ENCODE assay signal across 18 cellular contexts in the genomic region with DNA sequence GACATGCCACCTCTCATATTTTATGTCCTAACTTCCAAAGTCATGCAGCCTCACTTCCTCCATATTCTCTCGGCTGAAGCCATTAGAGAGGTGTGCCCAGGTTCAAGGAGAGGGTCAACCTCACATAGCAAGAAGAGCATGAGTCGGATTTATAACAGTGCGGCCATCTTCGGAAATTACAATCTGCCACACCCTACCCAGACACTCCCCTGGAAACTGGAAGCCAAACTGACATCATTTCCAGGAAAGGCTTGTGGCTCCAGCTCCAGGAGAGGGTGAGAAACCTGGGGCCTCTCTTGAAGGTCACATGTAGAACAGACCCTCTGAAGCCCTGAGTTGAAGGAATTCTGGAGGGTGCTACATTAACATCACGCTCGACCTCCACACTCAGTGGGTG.
"Had no signal": no experiment of that assay in that cellular context is flagged by ENCODE, and none has a peak within 500 bp of the region (broad histone marks: within the 10 kb centered on the region; RNA-seq: fewer than 3 reads in every experiment).

No MANE protein-coding gene starts in this region.

- H3K27ac Mint-ChIP-seq: activated B cell treated with CpG ODN at 0.5 μM for 24 hours; activated CD4-positive, alpha-beta memory T cell treated with anti-CD3 and anti-CD28 coated beads, Interleukin-2, amount 10 ng/mL, durations not matched to agents 7 days and 5 days; activated CD8-positive, alpha-beta memory T cell treated with anti-CD3 and anti-CD28 coated beads, Interleukin-2, amount 10 ng/mL, durations not matched to agents 7 days and 5 days; activated naive CD8-positive, alpha-beta T cell; dendritic cell treated with granulocyte-macrophage colony-stimulating factor and Interleukin-4, amounts not matched to agents 40 ng/mL and 50 ng/mL, for 4 days; immature natural killer cell; natural killer cell; stimulated activated memory B cell treated with anti-CD40 and anti-IgM and Interleukin-4, amounts not matched to agents 10 μg/mL and 1 μg/mL and 100 μg/mL, for 72 hours; type B pancreatic cell had no signal

- H3K27me3 ChIP-seq: testis had no signal

- H3K4me1 Mint-ChIP-seq: activated CD4-positive, alpha-beta memory T cell treated with anti-CD3 and anti-CD28 coated beads, Interleukin-2, amount 10 ng/mL, durations not matched to agents 7 days and 5 days; activated CD8-positive, alpha-beta memory T cell treated with anti-CD3 and anti-CD28 coated beads, Interleukin-2, amount 10 ng/mL, durations not matched to agents 7 days and 5 days; immature natural killer cell; natural killer cell; stimulated activated memory B cell treated with anti-CD40 and anti-IgM and Interleukin-4, amounts not matched to agents 10 μg/mL and 1 μg/mL and 100 μg/mL, for 72 hours had no signal

- H3K36me3 Mint-ChIP-seq: activated CD8-positive, alpha-beta memory T cell treated with anti-CD3 and anti-CD28 coated beads, Interleukin-2, amount 10 ng/mL, durations not matched to agents 7 days and 5 days; activated naive CD8-positive, alpha-beta T cell; immature natural killer cell; natural killer cell; stimulated activated memory B cell treated with anti-CD40 and anti-IgM and Interleukin-4, amounts not matched to agents 10 μg/mL and 1 μg/mL and 100 μg/mL, for 72 hours; type B pancreatic cell had no signal

- ATAC-seq: activated CD8-positive, alpha-beta memory T cell treated with anti-CD3 and anti-CD28 coated beads, Interleukin-2, amount 10 ng/mL, durations not matched to agents 7 days and 5 days; gastroesophageal sphincter; natural killer cell; stimulated activated memory B cell treated with anti-CD40 and anti-IgM and Interleukin-4, amounts not matched to agents 10 μg/mL and 1 μg/mL and 100 μg/mL, for 72 hours had no signal

- H3K4me1 ChIP-seq: testis had no signal

- H3K27ac ChIP-seq: esophagus muscularis mucosa, gastroesophageal sphincter, neutrophil, spleen, testis had no signal

- H3K9me3 ChIP-seq: esophagus muscularis mucosa, gastroesophageal sphincter, neutrophil, testis had no signal

- DNase-seq: activated B cell treated with CpG ODN at 0.5 μM for 24 hours; activated CD4-positive, alpha-beta memory T cell treated with anti-CD3 and anti-CD28 coated beads, Interleukin-2, amount 10 ng/mL, durations not matched to agents 7 days and 5 days; activated CD4-positive, alpha-beta T cell treated with anti-CD3 and anti-CD28 coated beads for 4 hours; activated CD8-positive, alpha-beta memory T cell treated with anti-CD3 and anti-CD28 coated beads, Interleukin-2, amount 10 ng/mL, durations not matched to agents 7 days and 5 days; effector CD8-positive, alpha-beta T cell; immature natural killer cell; mesendoderm; natural killer cell; spleen; stimulated activated CD4-positive, alpha-beta T cell treated with anti-CD3 and anti-CD28 coated beads, Interleukin-4, amount 100 ng/mL, for 4 hours; testis had no signal

- H3K4me3 Mint-ChIP-seq: activated B cell treated with CpG ODN at 0.5 μM for 24 hours; activated CD4-positive, alpha-beta memory T cell treated with anti-CD3 and anti-CD28 coated beads, Interleukin-2, amount 10 ng/mL, durations not matched to agents 7 days and 5 days; activated CD8-positive, alpha-beta memory T cell treated with anti-CD3 and anti-CD28 coated beads, Interleukin-2, amount 10 ng/mL, durations not matched to agents 7 days and 5 days; activated naive CD8-positive, alpha-beta T cell; dendritic cell treated with granulocyte-macrophage colony-stimulating factor and Interleukin-4, amounts not matched to agents 40 ng/mL and 50 ng/mL, for 4 days; immature natural killer cell; natural killer cell; stimulated activated memory B cell treated with anti-CD40 and anti-IgM and Interleukin-4, amounts not matched to agents 10 μg/mL and 1 μg/mL and 100 μg/mL, for 72 hours; type B pancreatic cell had no signal

- H3K4me3 ChIP-seq: esophagus muscularis mucosa, gastroesophageal sphincter, spleen, testis had no signal

- H3K36me3 ChIP-seq: esophagus muscularis mucosa, gastroesophageal sphincter, neutrophil, spleen had no signal

- H3K9me3 Mint-ChIP-seq: activated CD4-positive, alpha-beta memory T cell treated with anti-CD3 and anti-CD28 coated beads, Interleukin-2, amount 10 ng/mL, durations not matched to agents 7 days and 5 days; dendritic cell treated with granulocyte-macrophage colony-stimulating factor and Interleukin-4, amounts not matched to agents 40 ng/mL and 50 ng/mL, for 4 days; immature natural killer cell; natural killer cell; stimulated activated memory B cell treated with anti-CD40 and anti-IgM and Interleukin-4, amounts not matched to agents 10 μg/mL and 1 μg/mL and 100 μg/mL, for 72 hours; type B pancreatic cell had no signal
